ENCODE assay signal across 27 cellular contexts in genomic region chr1:212620293-212620692, GRCh38.
"Had no signal": no experiment of that assay in that cellular context is flagged by ENCODE, and none has a peak within 500 bp of the region (broad histone marks: within the 10 kb centered on the region; RNA-seq: fewer than 3 reads in every experiment).

No MANE protein-coding gene starts in this region.

- H3K27ac ChIP-seq: epithelial cell of prostate, esophagus muscularis mucosa, gastroesophageal sphincter, left ventricle myocardium inferior, neural progenitor cell, ovary, right atrium auricular region, sigmoid colon, stomach, thoracic aorta, upper lobe of left lung, uterus had no signal

- ATAC-seq: effector memory CD8-positive, alpha-beta T cell; gastroesophageal sphincter; left cardiac atrium; mucosa of descending colon; natural killer cell treated with Interleukin-12 subunit alpha and Interleukin-12 subunit beta and Interleukin-15 and Interleukin-18, amount 100 ng/mL, for 72 hours had no signal

- H3K9me3 ChIP-seq: esophagus muscularis mucosa, gastroesophageal sphincter, left ventricle myocardium inferior, mucosa of descending colon, ovary, right atrium auricular region, sigmoid colon, stomach, thoracic aorta, upper lobe of left lung, uterus had no signal

- FAIRE-seq: colon, keratinocyte, small intestine had no signal

- H3K9ac ChIP-seq: neural progenitor cell had no signal

- H3K27ac Mint-ChIP-seq: dendritic cell treated with granulocyte-macrophage colony-stimulating factor and Interleukin-4, amounts not matched to agents 40 ng/mL and 50 ng/mL, for 4 days; effector memory CD8-positive, alpha-beta T cell; natural killer cell treated with Interleukin-12 subunit alpha and Interleukin-12 subunit beta and Interleukin-15 and Interleukin-18, amount 100 ng/mL, for 72 hours; neural progenitor cell had no signal

- H3K27me3 ChIP-seq: esophagus muscularis mucosa, gastroesophageal sphincter, neural progenitor cell, ovary, right atrium auricular region, sigmoid colon, stomach, upper lobe of left lung, uterus had no signal

- H3K9me3 Mint-ChIP-seq: dendritic cell treated with granulocyte-macrophage colony-stimulating factor and Interleukin-4, amounts not matched to agents 40 ng/mL and 50 ng/mL, for 4 days; effector memory CD8-positive, alpha-beta T cell; natural killer cell treated with Interleukin-12 subunit alpha and Interleukin-12 subunit beta and Interleukin-15 and Interleukin-18, amount 100 ng/mL, for 72 hours had no signal

- H2AFZ ChIP-seq: neural progenitor cell had no signal

- DNase-seq: effector memory CD8-positive, alpha-beta T cell; foreskin fibroblast; glutamatergic neuron; left cardiac atrium; left ventricle myocardium inferior; mucosa of descending colon; nucleus accumbens; ovary; sigmoid colon; small intestine; stimulated activated CD4-positive, alpha-beta T cell treated with anti-CD3 and anti-CD28 coated beads, Interleukin-12 subunit alpha, Interleukin-12 subunit beta, amount 100 ng/mL, for 4 hours; stimulated activated naive CD4-positive, alpha-beta T cell; stomach; substantia nigra; upper lobe of left lung; uterus had no signal

- H3K36me3 ChIP-seq: neural progenitor cell, ovary, uterus had no signal

- H3K4me3 ChIP-seq: esophagus muscularis mucosa, gastroesophageal sphincter, left ventricle myocardium inferior, lung, mucosa of descending colon, neural progenitor cell, ovary, right atrium auricular region, sigmoid colon, stomach, thoracic aorta, upper lobe of left lung, uterus had no signal

- H3K4me1 ChIP-seq: esophagus muscularis mucosa, gastroesophageal sphincter, left ventricle myocardium inferior, right atrium auricular region, sigmoid colon, stomach, uterus had no signal

- H3K4me3 Mint-ChIP-seq: dendritic cell treated with granulocyte-macrophage colony-stimulating factor and Interleukin-4, amounts not matched to agents 40 ng/mL and 50 ng/mL, for 4 days; effector memory CD8-positive, alpha-beta T cell; natural killer cell treated with Interleukin-12 subunit alpha and Interleukin-12 subunit beta and Interleukin-15 and Interleukin-18, amount 100 ng/mL, for 72 hours; neural progenitor cell had no signal
